In genomic region chr17:46983782-46984181, GRCh38 we compare ENCODE assay signal across 26 cellular contexts. TPM values are rescaled to one million over a fixed set of nuclear protein-coding genes. Genes with fewer than 3 reads are reported as not detected.
A peak's percentile ranks its signal among the peaks of the same experiment; 100 is the strongest.
DNase-seq lines count a peak whose midpoint lies in the region; ATAC-seq, FAIRE-seq and TF ChIP-seq lines count a peak whose summit lies in the region.
"Had no signal": no experiment of that assay in that cellular context is flagged by ENCODE, and none has a peak within 500 bp of the region (broad histone marks: within the 10 kb centered on the region; RNA-seq: fewer than 3 reads in every experiment).

No MANE protein-coding gene starts in this region.

- no peak overlapping the region for H2AFZ ChIP-seq in H9 (ENCODE audit: low read length)
- H2AFZ ChIP-seq in H1 (ENCODE audit: low read length) = no peak overlapping the region
- H2AFZ ChIP-seq: PC-9 had no signal

- H3K4me1 ChIP-seq in H9 (ENCODE audit: insufficient read depth, low read length) = no peaks in the 10 kb centered on the region
- peaks cover 0 to 4% (median 1%) of the 10 kb centered on the region in 4 experiments; a peak in 3 of 7 replicates for H3K4me1 ChIP-seq in H1 (replicated peaks in 1 of 4; ENCODE audit: control insufficient read depth in 3 of 4, insufficient read depth in 4 of 4, low read length in 3 of 4)
- peaks cover 13 to 19% of the 10 kb centered on the region in 2 donors for H3K4me1 ChIP-seq in mucosa of rectum (ENCODE audit: control insufficient read depth in 2 of 2, insufficient read depth in 2 of 2, low read length in 2 of 2)

- H3K4me2 ChIP-seq in H9 (ENCODE audit: insufficient read depth, insufficient read length, low read length) = no peak overlapping the region
- H3K4me2 ChIP-seq in H1 (ENCODE audit: insufficient read depth in 1 of 2, low read depth in 2 of 2, low read length in 2 of 2) = no peak overlapping the region
- H3K4me2 ChIP-seq: PC-9 had no signal

- H3K23ac ChIP-seq in H9 (ENCODE audit: insufficient read length, low read depth, low read length) (no peak overlapping the region), H1 (ENCODE audit: insufficient read length) (no peak overlapping the region)

- TF ChIP-seq POLR2A in H1 (IDR thresholded peaks at IDR 0.05; ENCODE audit: control extremely low read depth in 1 of 2, low read depth in 2 of 2, low read length in 2 of 2) = no peak

- no peak overlapping the region for H3K14ac ChIP-seq in H9 (ENCODE audit: insufficient read depth, low read length)
- no peak overlapping the region for H3K14ac ChIP-seq in H1 (ENCODE audit: insufficient read length)

- H2BK12ac ChIP-seq in H9 (ENCODE audit: insufficient read length, low read depth, low read length) = no peak overlapping the region
- H2BK12ac ChIP-seq in H1 (ENCODE audit: low read depth, low read length) = no peak overlapping the region

- H3K9ac ChIP-seq in H9 (ENCODE audit: extremely low read depth, insufficient read length, low read length) (no peak overlapping the region), H1 (replicated peaks in 1 of 4; ENCODE audit: extremely low read depth in 1 of 4, low read depth in 3 of 4, low read length in 3 of 4) (no peak overlapping the region), mucosa of rectum (ENCODE audit: low read depth in 1 of 2, low read length in 2 of 2) (no peak overlapping the region)

- FAIRE-seq in H1 (lab: Jason Lieb, UNC) = peak; percentile 55
- FAIRE-seq: HTR-8/SVneo had no signal

- H3K4me1 Mint-ChIP-seq in H9 (peaks cover 11 to 26% of the 10 kb centered on the region in 2 experiments), T-cell (peaks cover 4 to 12% (median 7%) of the 10 kb centered on the region in 3 donors)

- H3T11ph ChIP-seq in H9 (ENCODE audit: low read length) = no peak overlapping the region

- CTCF ChIA-PET in H1 (lab: Charles Lee; ENCODE audit: partially characterized antibody) (interaction anchor here (1.1 to 2.4 kb wide), 5 partner anchors 10 to 149 kb away, joined by 3 to 14 read pairs (median 6); no protein-coding TSS in a partner anchor), T-cell (lab: Charles Lee) (no interaction called here)

- H3K18ac ChIP-seq in H9 (ENCODE audit: insufficient read length, low read depth, low read length) (no peak overlapping the region), H1 (ENCODE audit: extremely low read depth, low read length) (no peak overlapping the region)

- H3K9me3 Mint-ChIP-seq in H9 = peaks cover 0 to 6% of the 10 kb centered on the region in 2 experiments; a peak in 1 of 5 replicates
- H3K9me3 Mint-ChIP-seq in T-cell = no peaks in the 10 kb centered on the region
- H3K9me3 Mint-ChIP-seq: brain, immature natural killer cell had no signal

- H3K27ac ChIP-seq in 22Rv1 (peak overlapping the region; percentile 96), H9 (ENCODE audit: insufficient read length, low read depth, low read length) (no peak overlapping the region), H1 (ENCODE audit: low read depth, low read length) (no peak overlapping the region), mucosa of rectum (ENCODE audit: low read depth in 2 of 2, low read length in 2 of 2) (peak overlapping the region; percentile 83 to 84)
- H3K27ac ChIP-seq: PC-9, upper lobe of right lung had no signal

- no peak overlapping the region for H4K91ac ChIP-seq in H9 (ENCODE audit: insufficient read length, low read depth, low read length)
- H4K91ac ChIP-seq in H1 (replicated peaks; ENCODE audit: insufficient read length, low read length) = no peak overlapping the region

- no peaks in the 10 kb centered on the region for H3K79me2 ChIP-seq in H9 (ENCODE audit: insufficient read depth, low read length)
- no peaks in the 10 kb centered on the region for H3K79me2 ChIP-seq in H1 (ENCODE audit: control insufficient read depth in 1 of 2, insufficient read depth in 2 of 2, low read length in 2 of 2)

- H3K4me3 Mint-ChIP-seq in H9 (no peak overlapping the region), T-cell (no peak overlapping the region)
- H3K4me3 Mint-ChIP-seq: brain, CD14-positive monocyte, immature natural killer cell had no signal

- H3K27me3 Mint-ChIP-seq in H9 (ENCODE audit: low read depth) = peaks cover 60% of the 10 kb centered on the region
- peaks cover 22 to 27% of the 10 kb centered on the region in 2 donors for H3K27me3 Mint-ChIP-seq in T-cell

- TF ChIP-seq CTCF in 22Rv1 (IDR thresholded peaks at IDR 0.05) (no peak), H9 (conservative IDR thresholded peaks at IDR 0.05) (no peak), H1 (IDR thresholded peaks at IDR 0.05; ENCODE audit: control extremely low read depth in 1 of 3, insufficient read depth in 1 of 3, low read depth in 1 of 3, low read length in 3 of 3) (no peak)

- H3K9me3 ChIP-seq in H9 (ENCODE audit: control insufficient read depth, low read depth, low read length) (no peaks in the 10 kb centered on the region), H1 (ENCODE audit: insufficient read depth in 2 of 2, low read depth in 1 of 2, low read length in 1 of 2) (no peaks in the 10 kb centered on the region), mucosa of rectum (ENCODE audit: control insufficient read depth in 2 of 2, low read length in 2 of 2) (no peaks in the 10 kb centered on the region)
- H3K9me3 ChIP-seq: upper lobe of right lung had no signal

- H3K4me3 ChIP-seq in H1 (ENCODE audit: extremely low read depth in 1 of 4, insufficient read depth in 2 of 4, low read depth in 3 of 4, low read length in 4 of 4) (no peak overlapping the region), mucosa of rectum (ENCODE audit: low read length in 2 of 2) (no peak overlapping the region)
- H3K4me3 ChIP-seq: PC-9, upper lobe of right lung had no signal

- H2AK5ac ChIP-seq in H9 (ENCODE audit: insufficient read length, low read length) (no peak overlapping the region), H1 (ENCODE audit: low read depth, low read length) (no peak overlapping the region)

- H3K79me1 ChIP-seq in H9 (ENCODE audit: insufficient read depth, low read depth, low read length, poor library complexity, severe bottlenecking) = no peaks in the 10 kb centered on the region
- H3K79me1 ChIP-seq in H1 (ENCODE audit: low read depth, low read length) = no peaks in the 10 kb centered on the region

- H3K27me3 ChIP-seq in H9 (ENCODE audit: insufficient read depth, low read length) (peaks cover 2% of the 10 kb centered on the region; the same call in 1 of the 2 replicates), H1 (replicated peaks in 1 of 4; ENCODE audit: control insufficient read depth in 3 of 4, extremely low read depth in 1 of 4, insufficient read depth in 3 of 4, low read length in 3 of 4) (peaks cover 2 to 10% (median 8%) of the 10 kb centered on the region in 4 experiments), mucosa of rectum (ENCODE audit: control insufficient read depth in 2 of 2, insufficient read depth in 2 of 2, low read length in 2 of 2) (peaks cover 0 to 5% of the 10 kb centered on the region in 2 donors)

- no peaks in the 10 kb centered on the region for H4K20me1 ChIP-seq in H9 (ENCODE audit: control insufficient read depth, insufficient read depth, insufficient read length)
- H4K20me1 ChIP-seq in H1 (replicated peaks in 1 of 2; ENCODE audit: control insufficient read depth in 1 of 2, insufficient read depth in 2 of 2, low read length in 2 of 2) = no peaks in the 10 kb centered on the region

- H3K23me2 ChIP-seq in H9 (ENCODE audit: insufficient read length, low read depth, low read length, poor library complexity, severe bottlenecking) (peaks cover 4% of the 10 kb centered on the region), H1 (ENCODE audit: low read depth, low read length) (peaks cover 6% of the 10 kb centered on the region; the same call in 1 of the 2 replicates)

- no peaks in the 10 kb centered on the region; a peak in 1 of 7 replicates for H3K36me3 Mint-ChIP-seq in H9 (ENCODE audit: insufficient read depth in 1 of 3, low read depth in 3 of 3)
- peaks cover 5% of the 10 kb centered on the region for H3K36me3 Mint-ChIP-seq in T-cell
- H3K36me3 Mint-ChIP-seq: CD14-positive monocyte had no signal

- no peak overlapping the region for H4K8ac ChIP-seq in H9 (replicated peaks; ENCODE audit: insufficient read length, low read depth, low read length)
- no peak overlapping the region for H4K8ac ChIP-seq in H1 (ENCODE audit: extremely low read depth, insufficient read depth, low read length)

- H4K5ac ChIP-seq in H9 (ENCODE audit: insufficient read length, low read depth, low read length) (no peak overlapping the region), H1 (ENCODE audit: insufficient read length, low read depth, low read length) (no peak overlapping the region)

- H3K56ac ChIP-seq in H9 (ENCODE audit: insufficient read length, low read depth, low read length) = no peak overlapping the region
- H3K56ac ChIP-seq in H1 (replicated peaks; ENCODE audit: insufficient read length, low read depth, low read length) = no peak overlapping the region

- H2BK120ac ChIP-seq in H9 (ENCODE audit: low read depth, low read length, poor library complexity, severe bottlenecking) (no peak overlapping the region), H1 (replicated peaks; ENCODE audit: low read depth, low read length) (no peak overlapping the region)

- no peak overlapping the region for H2BK5ac ChIP-seq in H9 (ENCODE audit: insufficient read length, low read length)
- no peak overlapping the region for H2BK5ac ChIP-seq in H1 (ENCODE audit: low read depth, low read length)

- TF ChIP-seq RAD21 in H1 (IDR thresholded peaks at IDR 0.05 in 1 of 2, conservative IDR thresholded peaks at IDR 0.05 in 1 of 2; ENCODE audit: low read depth in 2 of 2, low read length in 2 of 2) = no peak

- no CpG with 5 or more reads among the region's 6 CpGs for WGBS in H9 (ENCODE audit: extremely low coverage, insufficient read length, low lambda C conversion rate)
- 69% methylated on average over 6 of the region's 6 CpGs; no CpG with 5 or more reads in 1 of the 2 experiments for WGBS in H1 (ENCODE audit: extremely low coverage in 1 of 2, insufficient coverage in 1 of 2, insufficient read length in 1 of 2, insufficient replicate concordance in 2 of 2, low coverage in 1 of 2, low lambda C conversion rate in 2 of 2, missing lambda C conversion rate in 1 of 2), 2 experiments

- H3K4ac ChIP-seq in H9 (ENCODE audit: low read depth, low read length) = no peak overlapping the region
- H3K4ac ChIP-seq in H1 (replicated peaks; ENCODE audit: insufficient read length, low read depth, low read length) = no peak overlapping the region

- ATAC-seq in HG03565 (IDR thresholded peaks at IDR 0.05; ENCODE audit: unreplicated experiment) (no peak), T-cell (replicated peaks in 1 of 4) (no peak), GM19395 (IDR thresholded peaks at IDR 0.05; ENCODE audit: unreplicated experiment) (no peak)
- ATAC-seq: upper lobe of right lung had no signal

- peak; percentile 73 for DNase-seq in H9
- DNase-seq in H1 (ENCODE audit: low read depth in 1 of 2, low spot score in 2 of 2) = peak in 1 of 2 experiments; percentile 55
- no peak for DNase-seq in Kasumi-1 (lab: John Stamatoyannopoulos, UW)
- DNase-seq in T-cell = no peak
- DNase-seq: ACHN; activated CD4-positive, CD25-positive, alpha-beta regulatory T cell treated with anti-CD3 and anti-CD28 coated beads, Interleukin-2, amount 50 U/mL, for 72 hours; activated gamma-delta T cell treated with Interleukin-2 at 50 U/mL for 16 hours; activated T-cell treated with anti-CD3 and anti-CD28 coated beads, Interleukin-2, amount 50 U/mL, for 1 hour; Calu3; immature natural killer cell; NCI-H1436 treated with DMSO at 0.1 percent for 48 hours; PC-9; SHP77 treated with DMSO at 0.1 percent for 48 hours; stimulated activated CD4-positive, alpha-beta T cell treated with anti-CD3 and anti-CD28 coated beads, Interleukin-1b, Interleukin-23, amount 100 ng/mL, for 48 hours; upper lobe of right lung had no signal

- POLR2A ChIA-PET in H1 (lab: Charles Lee; ENCODE audit: partially characterized antibody) (interaction anchor here (1.1 to 1.8 kb wide), 2 partner anchors 37 to 41 kb away, joined by 3 read pairs; no protein-coding TSS in a partner anchor), T-cell (lab: Charles Lee) (no interaction called here)

- no peak for TF ChIP-seq EP300 in H1 (IDR thresholded peaks at IDR 0.05; ENCODE audit: borderline replicate concordance in 1 of 2, low read depth in 2 of 2, low read length in 2 of 2)

- H3K36me3 ChIP-seq in H1 (ENCODE audit: control insufficient read depth in 2 of 4, insufficient read depth in 4 of 4, low read length in 3 of 4) (no peaks in the 10 kb centered on the region), mucosa of rectum (ENCODE audit: control insufficient read depth in 2 of 2, insufficient read depth in 2 of 2, low read length in 2 of 2) (no peaks in the 10 kb centered on the region)
- H3K36me3 ChIP-seq: upper lobe of right lung had no signal

- H2BK20ac ChIP-seq in H9 (ENCODE audit: low read depth, low read length, poor library complexity, severe bottlenecking) = no peak overlapping the region
- no peak overlapping the region for H2BK20ac ChIP-seq in H1 (ENCODE audit: low read length)

- H3K27ac Mint-ChIP-seq in H9 (no peak overlapping the region), T-cell (no peak overlapping the region)
- H3K27ac Mint-ChIP-seq: CD14-positive monocyte, immature natural killer cell, progenitor cell of endocrine pancreas had no signal

- no peak overlapping the region for H2BK15ac ChIP-seq in H9 (ENCODE audit: low read depth, low read length)
- H2BK15ac ChIP-seq in H1 (ENCODE audit: low read length) = no peak overlapping the region

RNA-seq across cellular contexts. Expression of gene RPRML, which starts 4.7 kb away (rescaled TPM):
- total RNA-seq in H9 (2021) (1.3 and 1.4 TPM in 2 replicates), T-cell (not detected)
- total RNA-seq in H1 (2021; fragmentation: NEBNext Ultra II Directional; extraction: Animal tissue kit (Norgen Biotek cat#: 25700)) = 5.5 and 7.2 TPM in 2 replicates
- 3.5 and 6.0 TPM in 2 replicates for polyA plus RNA-seq in H1 (2011; rRNA removed)
- 4.7 TPM for polyA plus RNA-seq in H1 (2011; cell fraction: cytosol; rRNA removed)
- polyA plus RNA-seq in H1 (2011; cell fraction: nucleus; rRNA removed) = 4.0 TPM
- 3.7 to 6.0 TPM (median 5.4 TPM) in 4 replicates for polyA plus RNA-seq in H1 (2012, experiment 1 of 2)
- polyA plus RNA-seq in H1 (2012, experiment 2 of 2) = 2.4 TPM
- polyA plus RNA-seq in H1 (2013, experiment 1 of 2) = 1.7 TPM
- 2.2 TPM for polyA plus RNA-seq in H1 (2013, experiment 2 of 2)
- 0.22 and 0.38 TPM in 2 replicates for polyA minus RNA-seq in H1 (2011; rRNA and poly(A)+ RNA removed)
- 1.8 TPM for polyA minus RNA-seq in H1 (2011; cell fraction: cytosol; rRNA and poly(A)+ RNA removed)
- polyA minus RNA-seq in H1 (2011; cell fraction: nucleus; rRNA and poly(A)+ RNA removed) = 3.8 TPM
- total RNA-seq: Calu3, chondrocyte, mononuclear cell, NCI-H460, PC-9, progenitor cell of endocrine pancreas had no signal
- polyA plus RNA-seq: CD14-positive monocyte, immature natural killer cell had no signal

Comparison
In these comparisons a context has a peak if more than half of its experiments do, and no peak if none do; other contexts are left out.
1. H3K27ac ChIP-seq: peak in 22Rv1 (single experiment) and mucosa of rectum (2 of 2); none in H9 (single experiment) and H1 (single experiment).